ENCODE assay signal across 8 cellular contexts in the genomic region with DNA sequence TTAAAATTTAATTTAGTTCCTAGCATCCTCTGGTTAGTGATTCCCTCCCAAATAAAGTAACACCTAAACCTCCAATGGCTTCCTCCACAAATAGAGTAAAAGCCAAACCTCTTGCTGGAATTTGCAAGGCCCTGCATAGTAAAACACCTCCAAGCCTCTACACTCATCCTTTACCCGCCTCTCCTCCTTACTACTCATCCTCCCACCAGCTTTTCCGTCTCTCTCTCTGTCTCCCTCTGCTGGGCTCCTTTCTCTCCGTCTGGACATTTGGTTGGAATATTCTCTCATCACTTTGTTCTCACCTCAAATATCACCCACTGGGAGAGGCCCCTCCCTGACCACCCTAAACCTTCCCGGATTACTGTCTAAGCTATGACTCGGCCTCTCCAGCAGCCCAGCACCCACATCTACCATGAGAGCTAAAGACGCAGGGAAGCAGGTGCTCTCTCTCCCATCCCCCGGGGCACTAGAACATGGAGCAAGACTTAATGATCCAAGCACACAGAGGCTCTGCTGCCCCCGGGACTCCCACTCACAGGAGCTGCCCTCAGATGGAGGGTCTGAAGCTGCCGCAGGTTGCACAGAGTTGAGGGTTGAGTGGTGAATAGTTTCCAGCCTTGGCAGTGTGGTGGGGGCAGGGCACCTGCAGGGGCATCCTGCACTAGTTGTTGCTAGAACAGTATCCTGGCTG.
A peak's percentile ranks its signal among the peaks of the same experiment; 100 is the strongest.
DNase-seq lines count a peak whose midpoint lies in the region; ATAC-seq lines count a peak whose summit lies in the region.

No MANE protein-coding gene starts in this region.

- intact Hi-C loops in activated T-helper 2 cell treated with anti-CD3 and anti-CD28 coated beads, Interferon-gamma antibody, Interleukin-2, Interleukin-4, amounts not matched to agents 10 μg/mL and 5 μg/mL and 100 μg/mL, durations not matched to agents 14 hours and 24 hours and 36 hours (cut with micrococcal nuclease): no loop called here

- H3K4me3 Mint-ChIP-seq in activated T-helper 2 cell treated with anti-CD3 and anti-CD28 coated beads, Interferon-gamma antibody, Interleukin-2, Interleukin-4, amounts not matched to agents 10 μg/mL and 5 μg/mL and 100 μg/mL, durations not matched to agents 14 hours and 24 hours and 36 hours (ENCODE audit: low read depth): no peak overlapping the region

- no peaks in the 10 kb centered on the region for H3K36me3 Mint-ChIP-seq in activated T-helper 2 cell treated with anti-CD3 and anti-CD28 coated beads, Interferon-gamma antibody, Interleukin-2, Interleukin-4, amounts not matched to agents 10 μg/mL and 5 μg/mL and 100 μg/mL, durations not matched to agents 14 hours and 24 hours and 36 hours (ENCODE audit: low read depth)

- H3K9me3 Mint-ChIP-seq in activated T-helper 2 cell treated with anti-CD3 and anti-CD28 coated beads, Interferon-gamma antibody, Interleukin-2, Interleukin-4, amounts not matched to agents 10 μg/mL and 5 μg/mL and 100 μg/mL, durations not matched to agents 14 hours and 24 hours and 36 hours: no peaks in the 10 kb centered on the region

- peak; percentile 32 for DNase-seq in COR-L47 (lab: John Stamatoyannopoulos, UW)
- DNase-seq in HuH-7 (ENCODE audit: low spot score): peak; percentile 27
- peak; percentile 6 to 25 for DNase-seq in SW 1271 (lab: John Stamatoyannopoulos, UW)
- peak; percentile 67 for DNase-seq in iPS-NIHi11 (ENCODE audit: low spot score)
- no peak for DNase-seq in activated T-helper 2 cell treated with anti-CD3 and anti-CD28 coated beads, Interferon-gamma antibody, Interleukin-2, Interleukin-4, amounts not matched to agents 10 μg/mL and 5 μg/mL and 100 μg/mL, durations not matched to agents 14 hours and 24 hours and 36 hours (ENCODE audit: low spot score)
- no peak for DNase-seq in stimulated activated naive CD4-positive, alpha-beta T cell treated with Interleukin-2 at 50 U/mL for 16 hours (lab: John Stamatoyannopoulos, UW)

- ATAC-seq in HG03108 (IDR thresholded peaks at IDR 0.05; ENCODE audit: unreplicated experiment) (no peak), GM21723 (IDR thresholded peaks at IDR 0.05; ENCODE audit: unreplicated experiment) (no peak)

- H3K27me3 Mint-ChIP-seq in activated T-helper 2 cell treated with anti-CD3 and anti-CD28 coated beads, Interferon-gamma antibody, Interleukin-2, Interleukin-4, amounts not matched to agents 10 μg/mL and 5 μg/mL and 100 μg/mL, durations not matched to agents 14 hours and 24 hours and 36 hours (ENCODE audit: low read depth): peaks cover 1% of the 10 kb centered on the region

- no peak overlapping the region for H3K27ac Mint-ChIP-seq in activated T-helper 2 cell treated with anti-CD3 and anti-CD28 coated beads, Interferon-gamma antibody, Interleukin-2, Interleukin-4, amounts not matched to agents 10 μg/mL and 5 μg/mL and 100 μg/mL, durations not matched to agents 14 hours and 24 hours and 36 hours

- peaks cover 5% of the 10 kb centered on the region for H3K4me1 Mint-ChIP-seq in activated T-helper 2 cell treated with anti-CD3 and anti-CD28 coated beads, Interferon-gamma antibody, Interleukin-2, Interleukin-4, amounts not matched to agents 10 μg/mL and 5 μg/mL and 100 μg/mL, durations not matched to agents 14 hours and 24 hours and 36 hours (ENCODE audit: low read depth)

Comparison
In these comparisons a context has a peak if more than half of its experiments do, and no peak if none do; other contexts are left out.
1. DNase-seq: peak in COR-L47 (single experiment), HuH-7 (single experiment), SW 1271 (2 of 2) and iPS-NIHi11 (single experiment); none in activated T-helper 2 cell treated with anti-CD3 and anti-CD28 coated beads, Interferon-gamma antibody, Interleukin-2, Interleukin-4, amounts not matched to agents 10 μg/mL and 5 μg/mL and 100 μg/mL, durations not matched to agents 14 hours and 24 hours and 36 hours (single experiment) and stimulated activated naive CD4-positive, alpha-beta T cell treated with Interleukin-2 at 50 U/mL for 16 hours (single experiment).